In the genomic region with DNA sequence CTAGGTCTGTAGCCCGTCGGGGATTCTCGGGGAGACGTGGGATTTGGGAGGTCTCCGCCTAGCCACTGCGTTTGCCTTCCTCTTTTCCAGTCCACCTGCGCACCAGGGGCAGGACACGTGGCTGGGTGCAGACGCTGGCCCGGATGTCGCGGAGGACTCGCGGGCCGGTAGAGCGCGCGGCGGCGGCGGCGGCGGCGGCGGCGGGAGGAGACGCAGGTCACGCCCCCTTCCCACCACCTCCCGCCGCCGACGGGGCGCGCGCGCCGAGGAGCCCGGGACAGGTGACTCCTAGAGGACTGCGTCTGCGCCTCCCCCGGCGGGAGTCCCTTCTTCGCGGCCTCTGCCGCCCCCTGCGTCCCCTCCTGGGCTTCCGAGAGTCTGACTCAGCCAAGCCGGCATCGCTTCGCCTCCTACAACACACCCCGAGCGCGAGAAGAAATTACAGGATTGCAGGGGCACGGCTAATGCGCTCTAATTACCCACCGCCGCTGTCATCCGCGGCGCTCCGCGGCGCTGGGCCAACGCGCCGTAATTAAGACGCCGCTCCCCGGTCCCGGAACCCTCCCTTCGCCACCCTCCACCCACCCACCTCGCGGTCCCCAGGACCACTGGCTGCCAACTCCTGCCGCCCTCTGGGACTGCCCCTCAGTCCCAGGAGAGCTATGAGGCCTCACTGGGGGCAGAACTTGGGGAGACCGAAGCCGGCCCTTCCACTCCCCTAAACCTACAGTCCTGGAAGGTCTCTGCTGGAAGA, we compare ENCODE assay signal across 8 cellular contexts.
A peak's percentile ranks its signal among the peaks of the same experiment; 100 is the strongest.
DNase-seq lines count a peak whose midpoint lies in the region; ATAC-seq and TF ChIP-seq lines count a peak whose summit lies in the region.

No MANE protein-coding gene starts in this region.

- no peak overlapping the region for H3K4me3 ChIP-seq in body of pancreas

- H3K27ac ChIP-seq in body of pancreas = peak overlapping the region; percentile 55 to 90 (median 87)

- peaks cover 14% of the 10 kb centered on the region for H3K27me3 Mint-ChIP-seq in T-helper 2 cell treated with Interferon-gamma antibody and Interleukin-4, amounts not matched to agents 5 μg/mL and 100 μg/mL, for 36 hours (ENCODE audit: low read depth)

- WGBS in body of pancreas, 2 donors = 31 to 65% methylated on average over 31 to 76 of the region's 76 CpGs

- DNase-seq in Caki2 (ENCODE audit: low read depth) (peak; percentile 96), body of pancreas (peak; percentile 59 to 76 (median 68)), islet precursor cell (peak; percentile 91), globus pallidus (ENCODE audit: low spot score) (no peak)
- peak; percentile 70 for DNase-seq in T-helper 2 cell treated with Interferon-gamma antibody and Interleukin-4, amounts not matched to agents 5 μg/mL and 100 μg/mL, for 36 hours (ENCODE audit: low spot score)
- peak; percentile 23 to 58 (median 38) for DNase-seq in stimulated activated CD4-positive, alpha-beta T cell treated with anti-CD3 and anti-CD28 coated beads, Interleukin-1b, Interleukin-23, amount 100 ng/mL, for 24 hours (ENCODE audit: low read depth in 4 of 4, low spot score in 1 of 4)

- intact Hi-C loops in body of pancreas (cut with DNase I) = no loop called here

- H3K9me3 ChIP-seq in body of pancreas = no peaks in the 10 kb centered on the region

- H3K36me3 ChIP-seq in body of pancreas (replicated peaks in 1 of 2; ENCODE audit: insufficient read depth in 1 of 2, low read depth in 2 of 2) = no peaks in the 10 kb centered on the region

- in situ Hi-C loops in Caki2 (cut with HindIII; ENCODE audit: low pct_unique_long_range_greater_than_20kb, low sequenced_read_pairs) = no loop called here

- no peaks in the 10 kb centered on the region for H3K9me3 Mint-ChIP-seq in T-helper 2 cell treated with Interferon-gamma antibody and Interleukin-4, amounts not matched to agents 5 μg/mL and 100 μg/mL, for 36 hours

- H3K4me1 ChIP-seq in body of pancreas = peaks cover 58% of the 10 kb centered on the region

- ATAC-seq in HG03039 (IDR thresholded peaks at IDR 0.05; ENCODE audit: unreplicated experiment) = peak; percentile 42
- ATAC-seq in body of pancreas = peak; percentile 68
- no peak for ATAC-seq in GM18502 (IDR thresholded peaks at IDR 0.05; ENCODE audit: poor library complexity, unreplicated experiment)

- TF ChIP-seq POLR2A in body of pancreas (IDR thresholded peaks at IDR 0.05) = peak; percentile 55 to 61 (median 57)

- H3K4me1 Mint-ChIP-seq in T-helper 2 cell treated with Interferon-gamma antibody and Interleukin-4, amounts not matched to agents 5 μg/mL and 100 μg/mL, for 36 hours (ENCODE audit: low read depth) = peaks cover 10% of the 10 kb centered on the region

- H3K27me3 ChIP-seq in body of pancreas = no peaks in the 10 kb centered on the region

- no peak overlapping the region for H3K27ac Mint-ChIP-seq in T-helper 2 cell treated with Interferon-gamma antibody and Interleukin-4, amounts not matched to agents 5 μg/mL and 100 μg/mL, for 36 hours

- H3K36me3 Mint-ChIP-seq in T-helper 2 cell treated with Interferon-gamma antibody and Interleukin-4, amounts not matched to agents 5 μg/mL and 100 μg/mL, for 36 hours (ENCODE audit: low read depth) = no peaks in the 10 kb centered on the region

- peak overlapping the region; percentile 48 for H3K4me3 Mint-ChIP-seq in T-helper 2 cell treated with Interferon-gamma antibody and Interleukin-4, amounts not matched to agents 5 μg/mL and 100 μg/mL, for 36 hours

- TF ChIP-seq CTCF in body of pancreas (IDR thresholded peaks at IDR 0.05) = peak in 2 of 7 experiments; percentile 24 to 32
